Comparison of ENCODE assay signal across 20 cellular contexts in genomic region chr15:30924353-30924752, GRCh38. TPM values are rescaled to one million over a fixed set of nuclear protein-coding genes. Genes with fewer than 3 reads are reported as not detected.
A peak's percentile ranks its signal among the peaks of the same experiment; 100 is the strongest.
DNase-seq lines count a peak whose midpoint lies in the region; FAIRE-seq and TF ChIP-seq lines count a peak whose summit lies in the region.
"Had no signal": no experiment of that assay in that cellular context is flagged by ENCODE, and none has a peak within 500 bp of the region (broad histone marks: within the 10 kb centered on the region; RNA-seq: fewer than 3 reads in every experiment).

No MANE protein-coding gene starts in this region.

- H2BK5ac ChIP-seq in H1 (ENCODE audit: low read depth, low read length): no peak overlapping the region

- H3K9ac ChIP-seq in H1 (replicated peaks in 1 of 4; ENCODE audit: extremely low read depth in 1 of 4, low read depth in 3 of 4, low read length in 3 of 4): no peak overlapping the region; a peak in 1 of 7 replicates

- no peaks in the 10 kb centered on the region for H3K27me3 ChIP-seq in H1 (replicated peaks in 1 of 4; ENCODE audit: control insufficient read depth in 3 of 4, extremely low read depth in 1 of 4, insufficient read depth in 3 of 4, low read length in 3 of 4)
- H3K27me3 ChIP-seq: ovary, spleen, stomach had no signal

- TF ChIP-seq EP300 in H1 (IDR thresholded peaks at IDR 0.05; ENCODE audit: borderline replicate concordance in 1 of 2, low read depth in 2 of 2, low read length in 2 of 2): no peak

- no peak overlapping the region for H2BK120ac ChIP-seq in H1 (replicated peaks; ENCODE audit: low read depth, low read length)

- no peaks in the 10 kb centered on the region for H3K79me1 ChIP-seq in H1 (ENCODE audit: low read depth, low read length)

- TF ChIP-seq RAD21 in H1 (IDR thresholded peaks at IDR 0.05 in 1 of 2, conservative IDR thresholded peaks at IDR 0.05 in 1 of 2; ENCODE audit: low read depth in 2 of 2, low read length in 2 of 2): no peak

- no peak overlapping the region for H4K91ac ChIP-seq in H1 (replicated peaks; ENCODE audit: insufficient read length, low read length)

- TF ChIP-seq POLR2A in H1 (IDR thresholded peaks at IDR 0.05; ENCODE audit: control extremely low read depth in 1 of 2, low read depth in 2 of 2, low read length in 2 of 2): no peak

- 0 out of 2 replicates have a peak overlapping the region, but pooled peaks have one; percentile 27 for H3K27ac ChIP-seq in H1 (ENCODE audit: low read depth, low read length)
- H3K27ac ChIP-seq: C4-2B, ovary, spleen had no signal

- POLR2A ChIA-PET in H1 (lab: Charles Lee; ENCODE audit: partially characterized antibody): interaction anchor here (0.6 to 1.7 kb wide), 2 partner anchors 205 to 228 kb away, joined by 3 read pairs; no protein-coding TSS in a partner anchor

- H3K4me2 ChIP-seq in H1 (ENCODE audit: insufficient read depth in 1 of 2, low read depth in 2 of 2, low read length in 2 of 2): no peak overlapping the region

- no peaks in the 10 kb centered on the region for H4K20me1 ChIP-seq in H1 (replicated peaks in 1 of 2; ENCODE audit: control insufficient read depth in 1 of 2, insufficient read depth in 2 of 2, low read length in 2 of 2)

- no peaks in the 10 kb centered on the region for H3K4me1 Mint-ChIP-seq in activated T-helper 1 cell treated with anti-CD3 and anti-CD28 coated beads, Interleukin-12 subunit alpha, Interleukin-12 subunit beta, Interleukin-2, Interleukin-4 antibody, amounts not matched to agents 30 ng/mL and 10 ng/mL and 1 ng/mL, durations not matched to agents 14 hours and 24 hours and 36 hours (ENCODE audit: low read depth)
- H3K4me1 Mint-ChIP-seq: mesothelial cell of epicardium had no signal

- no peak overlapping the region for H3K18ac ChIP-seq in H1 (ENCODE audit: extremely low read depth, low read length)

- no peak overlapping the region for H2BK15ac ChIP-seq in H1 (ENCODE audit: low read length)

- no peak overlapping the region for H2AK5ac ChIP-seq in H1 (ENCODE audit: low read depth, low read length)

- no peak overlapping the region for H3K23ac ChIP-seq in H1 (ENCODE audit: insufficient read length)

- no peak for TF ChIP-seq CTCF in H1 (IDR thresholded peaks at IDR 0.05; ENCODE audit: control extremely low read depth in 1 of 3, insufficient read depth in 1 of 3, low read depth in 1 of 3, low read length in 3 of 3)

- CTCF ChIA-PET in H1 (lab: Charles Lee; ENCODE audit: partially characterized antibody): no interaction called here

- peaks cover 9 to 66% (median 46%) of the 10 kb centered on the region in 4 experiments for H3K36me3 ChIP-seq in H1 (ENCODE audit: control insufficient read depth in 2 of 4, insufficient read depth in 4 of 4, low read length in 3 of 4)
- H3K36me3 ChIP-seq: ovary had no signal

- intact Hi-C loops in activated T-helper 1 cell treated with anti-CD3 and anti-CD28 coated beads, Interleukin-12 subunit alpha, Interleukin-12 subunit beta, Interleukin-2, Interleukin-4 antibody, amounts not matched to agents 30 ng/mL and 10 ng/mL and 1 ng/mL, durations not matched to agents 14 hours and 24 hours and 36 hours (cut with micrococcal nuclease): no loop called here

- no peak overlapping the region for H2BK12ac ChIP-seq in H1 (ENCODE audit: low read depth, low read length)

- no peaks in the 10 kb centered on the region for H3K79me2 ChIP-seq in H1 (ENCODE audit: control insufficient read depth in 1 of 2, insufficient read depth in 2 of 2, low read length in 2 of 2)

- WGBS in H1 (ENCODE audit: extremely low coverage in 1 of 2, insufficient coverage in 1 of 2, insufficient read length in 1 of 2, insufficient replicate concordance in 2 of 2, low coverage in 1 of 2, low lambda C conversion rate in 2 of 2, missing lambda C conversion rate in 1 of 2), 2 experiments: 91% methylated on average over 5 of the region's 5 CpGs; no CpG with 5 or more reads in 1 of the 2 experiments

- H3K4me3 ChIP-seq in H1 (ENCODE audit: extremely low read depth in 1 of 4, insufficient read depth in 2 of 4, low read depth in 3 of 4, low read length in 4 of 4): no peak overlapping the region
- H3K4me3 ChIP-seq: ovary, spleen, stomach had no signal

- H3K23me2 ChIP-seq in H1 (ENCODE audit: low read depth, low read length): no peaks in the 10 kb centered on the region

- H3K4me3 Mint-ChIP-seq in activated T-helper 1 cell treated with anti-CD3 and anti-CD28 coated beads, Interleukin-12 subunit alpha, Interleukin-12 subunit beta, Interleukin-2, Interleukin-4 antibody, amounts not matched to agents 30 ng/mL and 10 ng/mL and 1 ng/mL, durations not matched to agents 14 hours and 24 hours and 36 hours: no peak overlapping the region
- H3K4me3 Mint-ChIP-seq: IgD-negative memory B cell, mesothelial cell of epicardium had no signal

- no peak overlapping the region for H3K56ac ChIP-seq in H1 (replicated peaks; ENCODE audit: insufficient read length, low read depth, low read length)

- no peak overlapping the region for H3K4ac ChIP-seq in H1 (replicated peaks; ENCODE audit: insufficient read length, low read depth, low read length)

- H4K5ac ChIP-seq in H1 (ENCODE audit: insufficient read length, low read depth, low read length): peak overlapping the region; percentile 53

- no peak overlapping the region for H2AFZ ChIP-seq in H1 (ENCODE audit: low read length)

- H3K14ac ChIP-seq in H1 (ENCODE audit: insufficient read length): no peak overlapping the region

- peaks cover 18 to 28% (median 24%) of the 10 kb centered on the region in 4 experiments for H3K4me1 ChIP-seq in H1 (replicated peaks in 1 of 4; ENCODE audit: control insufficient read depth in 3 of 4, insufficient read depth in 4 of 4, low read length in 3 of 4)
- H3K4me1 ChIP-seq: spleen had no signal

- no peak overlapping the region for H4K8ac ChIP-seq in H1 (ENCODE audit: extremely low read depth, insufficient read depth, low read length)

- no peaks in the 10 kb centered on the region; a peak in 1 of 4 replicates for H3K9me3 ChIP-seq in H1 (ENCODE audit: insufficient read depth in 2 of 2, low read depth in 1 of 2, low read length in 1 of 2)
- H3K9me3 ChIP-seq: ovary, spleen, stomach had no signal

- peaks cover 29% of the 10 kb centered on the region for H3K36me3 Mint-ChIP-seq in activated T-helper 1 cell treated with anti-CD3 and anti-CD28 coated beads, Interleukin-12 subunit alpha, Interleukin-12 subunit beta, Interleukin-2, Interleukin-4 antibody, amounts not matched to agents 30 ng/mL and 10 ng/mL and 1 ng/mL, durations not matched to agents 14 hours and 24 hours and 36 hours (ENCODE audit: low read depth)

- H3K27me3 Mint-ChIP-seq in activated T-helper 1 cell treated with anti-CD3 and anti-CD28 coated beads, Interleukin-12 subunit alpha, Interleukin-12 subunit beta, Interleukin-2, Interleukin-4 antibody, amounts not matched to agents 30 ng/mL and 10 ng/mL and 1 ng/mL, durations not matched to agents 14 hours and 24 hours and 36 hours (ENCODE audit: insufficient read depth): no peaks in the 10 kb centered on the region
- H3K27me3 Mint-ChIP-seq: IgD-negative memory B cell had no signal

- peak; percentile 13 for FAIRE-seq in H1 (lab: Jason Lieb, UNC)

- H3K9me3 Mint-ChIP-seq in activated T-helper 1 cell treated with anti-CD3 and anti-CD28 coated beads, Interleukin-12 subunit alpha, Interleukin-12 subunit beta, Interleukin-2, Interleukin-4 antibody, amounts not matched to agents 30 ng/mL and 10 ng/mL and 1 ng/mL, durations not matched to agents 14 hours and 24 hours and 36 hours: no peaks in the 10 kb centered on the region
- H3K9me3 Mint-ChIP-seq: IgD-negative memory B cell, mesothelial cell of epicardium had no signal

- no peak overlapping the region for H2BK20ac ChIP-seq in H1 (ENCODE audit: low read length)

- no peak overlapping the region for H3K27ac Mint-ChIP-seq in activated T-helper 1 cell treated with anti-CD3 and anti-CD28 coated beads, Interleukin-12 subunit alpha, Interleukin-12 subunit beta, Interleukin-2, Interleukin-4 antibody, amounts not matched to agents 30 ng/mL and 10 ng/mL and 1 ng/mL, durations not matched to agents 14 hours and 24 hours and 36 hours

- DNase-seq in AG20443 (ENCODE audit: low spot score): peak; percentile 53
- peak; percentile 39 for DNase-seq in LHCN-M2 (ENCODE audit: low read depth)
- no peak for DNase-seq in H1 (ENCODE audit: low read depth in 1 of 2, low spot score in 2 of 2)
- peak; percentile 76 for DNase-seq in non-pigmented ciliary epithelial cell (ENCODE audit: low read depth)
- DNase-seq in NCI-H1694 treated with DMSO at 0.1 percent for 48 hours (lab: John Stamatoyannopoulos, UW): no peak
- no peak for DNase-seq in NCI-H187 treated with DMSO at 0.1 percent for 48 hours (lab: John Stamatoyannopoulos, UW)
- no peak for DNase-seq in D341Med (ENCODE audit: low spot score)
- no peak for DNase-seq in activated T-helper 1 cell treated with anti-CD3 and anti-CD28 coated beads, Interleukin-12 subunit alpha, Interleukin-12 subunit beta, Interleukin-2, Interleukin-4 antibody, amounts not matched to agents 30 ng/mL and 10 ng/mL and 1 ng/mL, durations not matched to agents 14 hours and 24 hours and 36 hours (ENCODE audit: low spot score)
- DNase-seq: activated CD4-positive, alpha-beta T cell treated with anti-CD3 and anti-CD28 coated beads for 4 hours; activated T-cell treated with anti-CD3 and anti-CD28 coated beads, Interleukin-2, amount 50 U/mL, for 1 hour; NCI-H1092; NCI-H2227 treated with DMSO at 0.1 percent for 48 hours; ovary; Right ventricle myocardium superior; spleen; stomach; T-helper 9 cell had no signal

TF ChIP-seq in H1, 55 proteins besides CTCF, POLR2A, EP300 and RAD21 (continues in another document):
- no peak for TF ChIP-seq RFX5 (IDR thresholded peaks at IDR 0.05; ENCODE audit: borderline replicate concordance, low read depth, low read length)
- no peak for TF ChIP-seq SP4 (IDR thresholded peaks at IDR 0.05; ENCODE audit: low read length)
- no peak for TF ChIP-seq MAX (IDR thresholded peaks at IDR 0.05)

RNA-seq across cellular contexts. Expression of gene FAN1, which starts 20.6 kb away (rescaled TPM):
- 17.7 and 23.2 TPM in 2 replicates for total RNA-seq in LHCN-M2 (2014; rRNA removed)
- 5.3 TPM for polyA plus RNA-seq in LHCN-M2 (2012)
- total RNA-seq in H1 (2021; fragmentation: NEBNext Ultra II Directional; extraction: Animal tissue kit (Norgen Biotek cat#: 25700)): 24.9 and 25.0 TPM in 2 replicates
- polyA plus RNA-seq in H1 (2011; rRNA removed): 8.6 and 11.3 TPM in 2 replicates
- 17.0 TPM for polyA plus RNA-seq in H1 (2011; cell fraction: cytosol; rRNA removed)
- 22.6 TPM for polyA plus RNA-seq in H1 (2011; cell fraction: nucleus; rRNA removed)
- polyA plus RNA-seq in H1 (2012, experiment 1 of 2): 14.5 to 20.6 TPM (median 16.4 TPM) in 4 replicates
- 1.5 TPM for polyA plus RNA-seq in H1 (2012, experiment 2 of 2)
- 13.9 TPM for polyA plus RNA-seq in H1 (2013, experiment 1 of 2)
- polyA plus RNA-seq in H1 (2013, experiment 2 of 2): 13.2 TPM
- 12.7 and 14.4 TPM in 2 replicates for polyA minus RNA-seq in H1 (2011; rRNA and poly(A)+ RNA removed)
- polyA minus RNA-seq in H1 (2011; cell fraction: cytosol; rRNA and poly(A)+ RNA removed): 12.6 TPM
- 18.4 TPM for polyA minus RNA-seq in H1 (2011; cell fraction: nucleus; rRNA and poly(A)+ RNA removed)
- total RNA-seq in activated T-helper 1 cell treated with anti-CD3 and anti-CD28 coated beads, Interleukin-12 subunit alpha, Interleukin-12 subunit beta, Interleukin-2, Interleukin-4 antibody, amounts not matched to agents 30 ng/mL and 10 ng/mL and 1 ng/mL, durations not matched to agents 14 hours and 24 hours and 36 hours: 26.5 and 27.7 TPM in 2 replicates

Comparison
In these comparisons a context has a peak if more than half of its experiments do, and no peak if none do; other contexts are left out.
1. DNase-seq: peak in AG20443 (single experiment), LHCN-M2 (single experiment) and non-pigmented ciliary epithelial cell (single experiment); none in H1 (0 of 2), NCI-H1694 treated with DMSO at 0.1 percent for 48 hours (single experiment), NCI-H187 treated with DMSO at 0.1 percent for 48 hours (single experiment), D341Med (single experiment) and activated T-helper 1 cell treated with anti-CD3 and anti-CD28 coated beads, Interleukin-12 subunit alpha, Interleukin-12 subunit beta, Interleukin-2, Interleukin-4 antibody, amounts not matched to agents 30 ng/mL and 10 ng/mL and 1 ng/mL, durations not matched to agents 14 hours and 24 hours and 36 hours (single experiment).